Comparison of ENCODE assay signal across 8 cellular contexts in genomic region chr9:128338852-128339614, GRCh38. TPM values are rescaled to one million over a fixed set of nuclear protein-coding genes. Genes with fewer than 3 reads are reported as not detected.
DNase-seq lines count a peak whose midpoint lies in the region; ATAC-seq and TF ChIP-seq lines count a peak whose summit lies in the region.
"Not testable (repeated sequence)": the region's sequence is repeated elsewhere in the genome, so short reads cannot be mapped to it uniquely, and the experiment has no call there.

No MANE protein-coding gene starts in this region.

- peak overlapping the region; percentile 85 to 93 (median 90) for H3K27ac ChIP-seq in transverse colon

- H3K27me3 Mint-ChIP-seq in Caco-2 (ENCODE audit: insufficient read depth, unreplicated experiment); T-helper 2 cell treated with Interferon-gamma antibody and Interleukin-4, amounts not matched to agents 5 μg/mL and 100 μg/mL, for 36 hours (ENCODE audit: low read depth); activated T-helper 17 cell treated with anti-CD3 and anti-CD28 coated beads, Interleukin-2, amount 50 U/mL, for 72 hours; central memory CD8-positive, alpha-beta T cell; immature natural killer cell (ENCODE audit: low read depth in 3 of 3); nephron progenitor cell (ENCODE audit: low read depth, poor library complexity): not testable (repeated sequence)

- in situ Hi-C loops in transverse colon (cut with MboI; ENCODE audit: low pct_ligation_motif_present in 1 of 4, low pct_unique_long_range_greater_than_20kb in 1 of 4, low sequenced_read_pairs in 3 of 4) = not testable (repeated sequence)

- H3K9me3 Mint-ChIP-seq in Caco-2 (ENCODE audit: unreplicated experiment); T-helper 2 cell treated with Interferon-gamma antibody and Interleukin-4, amounts not matched to agents 5 μg/mL and 100 μg/mL, for 36 hours; activated T-helper 17 cell treated with anti-CD3 and anti-CD28 coated beads, Interleukin-2, amount 50 U/mL, for 72 hours; central memory CD8-positive, alpha-beta T cell; immature natural killer cell; nephron progenitor cell: not testable (repeated sequence)

- H3K4me3 Mint-ChIP-seq in Caco-2 (ENCODE audit: unreplicated experiment) = peak overlapping the region; percentile 81
- peak overlapping the region; percentile 86 for H3K4me3 Mint-ChIP-seq in T-helper 2 cell treated with Interferon-gamma antibody and Interleukin-4, amounts not matched to agents 5 μg/mL and 100 μg/mL, for 36 hours
- H3K4me3 Mint-ChIP-seq in activated T-helper 17 cell treated with anti-CD3 and anti-CD28 coated beads, Interleukin-2, amount 50 U/mL, for 72 hours = peak overlapping the region; percentile 73
- H3K4me3 Mint-ChIP-seq in central memory CD8-positive, alpha-beta T cell = peak overlapping the region; percentile 90
- peak overlapping the region; percentile 33 to 94 (median 88) for H3K4me3 Mint-ChIP-seq in immature natural killer cell
- peak overlapping the region; percentile 84 for H3K4me3 Mint-ChIP-seq in nephron progenitor cell

- H3K27ac Mint-ChIP-seq in Caco-2 (ENCODE audit: unreplicated experiment) (peak overlapping the region; percentile 94), nephron progenitor cell (peak overlapping the region; percentile 59)
- peak overlapping the region; percentile 20 for H3K27ac Mint-ChIP-seq in T-helper 2 cell treated with Interferon-gamma antibody and Interleukin-4, amounts not matched to agents 5 μg/mL and 100 μg/mL, for 36 hours
- H3K27ac Mint-ChIP-seq in activated T-helper 17 cell treated with anti-CD3 and anti-CD28 coated beads, Interleukin-2, amount 50 U/mL, for 72 hours; central memory CD8-positive, alpha-beta T cell (ENCODE audit: low read depth); immature natural killer cell: not testable (repeated sequence)

- not testable (repeated sequence) for H3K4me3 ChIP-seq in Caco-2 (ENCODE audit: low read depth, low read length); transverse colon

- H3K4me1 ChIP-seq in Caco-2 = not testable (repeated sequence)
- H3K4me1 ChIP-seq in transverse colon = peaks cover 8 to 18% (median 14%) of the 10 kb centered on the region in 4 donors

- TF ChIP-seq CTCF in Caco-2 (IDR thresholded peaks at IDR 0.05; ENCODE audit: insufficient read depth in 1 of 2, low read depth in 1 of 2, low read length in 1 of 2, severe bottlenecking in 1 of 2, unreplicated experiment in 1 of 2); nephron progenitor cell (IDR thresholded peaks at IDR 0.05); transverse colon (IDR thresholded peaks at IDR 0.05): not testable (repeated sequence)

- not testable (repeated sequence) for TF ChIP-seq POLR2A in transverse colon (IDR thresholded peaks at IDR 0.05)

- not testable (repeated sequence) for H3K4me1 Mint-ChIP-seq in Caco-2 (ENCODE audit: low read depth, unreplicated experiment); T-helper 2 cell treated with Interferon-gamma antibody and Interleukin-4, amounts not matched to agents 5 μg/mL and 100 μg/mL, for 36 hours (ENCODE audit: low read depth); activated T-helper 17 cell treated with anti-CD3 and anti-CD28 coated beads, Interleukin-2, amount 50 U/mL, for 72 hours; central memory CD8-positive, alpha-beta T cell
- H3K4me1 Mint-ChIP-seq in immature natural killer cell (peaks cover 8 to 12% of the 10 kb centered on the region in 2 donors), nephron progenitor cell (peaks cover 17% of the 10 kb centered on the region)

- DNase-seq in Caco-2; T-helper 2 cell treated with Interferon-gamma antibody and Interleukin-4, amounts not matched to agents 5 μg/mL and 100 μg/mL, for 36 hours (ENCODE audit: low spot score); central memory CD8-positive, alpha-beta T cell (ENCODE audit: low spot score in 2 of 2); immature natural killer cell; nephron progenitor cell; transverse colon: not testable (repeated sequence)
- DNase-seq in NCI-H69 (lab: John Stamatoyannopoulos, UW) = peak; percentile 50

- intact Hi-C loops in Caco-2 (cut with micrococcal nuclease; ENCODE audit: unreplicated experiment) = loop anchor here (1.0 kb wide), 1 partner anchor 63 kb away; the partner anchor contains the start of genes GOLGA2 and SWI5
- intact Hi-C loops in transverse colon (cut with DNase I; ENCODE audit: low total_unique reads) = not testable (repeated sequence)

- H3K36me3 ChIP-seq in Caco-2 (ENCODE audit: control insufficient read depth, insufficient read depth, low read length); transverse colon: not testable (repeated sequence)

- 92 to 94% methylated on average over 13 to 15 of the region's 15 CpGs for WGBS in transverse colon (ENCODE audit: low coverage in 1 of 2), 2 donors

- not testable (repeated sequence) for BruUV-seq in Caco-2 (replicated peaks; lab: Mats Ljungman, UMichigan)

- H3K9me3 ChIP-seq in Caco-2, transverse colon: not testable (repeated sequence)

- ATAC-seq in activated T-helper 17 cell treated with anti-CD3 and anti-CD28 coated beads, Interleukin-2, amount 50 U/mL, for 72 hours (replicated peaks); central memory CD8-positive, alpha-beta T cell (replicated peaks; ENCODE audit: extremely low read depth, poor library complexity, severe bottlenecking): not testable (repeated sequence)

- POLR2A ChIA-PET in Caco-2 (lab: Charles Lee) = interaction anchor here (0.6 kb wide), 1 partner anchor 44 kb away, joined by 3 read pairs; no protein-coding TSS in a partner anchor

- TF ChIP-seq EP300 in transverse colon (IDR thresholded peaks at IDR 0.05; ENCODE audit: low read depth) = not testable (repeated sequence)

- CTCF ChIA-PET in Caco-2 (lab: Charles Lee) = interaction anchor here (0.6 kb wide), 1 partner anchor 43 kb away, joined by 3 read pairs; no protein-coding TSS in a partner anchor

- H3K36me3 Mint-ChIP-seq in Caco-2 (ENCODE audit: insufficient read depth, unreplicated experiment) = peaks cover 25% of the 10 kb centered on the region
- not testable (repeated sequence) for H3K36me3 Mint-ChIP-seq in T-helper 2 cell treated with Interferon-gamma antibody and Interleukin-4, amounts not matched to agents 5 μg/mL and 100 μg/mL, for 36 hours (ENCODE audit: low read depth); central memory CD8-positive, alpha-beta T cell (ENCODE audit: insufficient read depth); immature natural killer cell; nephron progenitor cell (ENCODE audit: low read depth)
- peaks cover 13% of the 10 kb centered on the region for H3K36me3 Mint-ChIP-seq in activated T-helper 17 cell treated with anti-CD3 and anti-CD28 coated beads, Interleukin-2, amount 50 U/mL, for 72 hours (ENCODE audit: low read depth)

- H3K27me3 ChIP-seq in Caco-2 (replicated peaks; ENCODE audit: control insufficient read depth, insufficient read depth, low read length); transverse colon: not testable (repeated sequence)

RNA-seq across cellular contexts. Expression of gene SLC27A4, which starts 1.3 kb away (rescaled TPM):
- total RNA-seq in Caco-2 (2022) (21.1 and 22.8 TPM in 2 replicates), transverse colon (10 to 100 TPM; 26.3 to 92.4 (median 44.2) TPM)
- 10 to 100 TPM in 1 of 2 donors, 1 to 10 TPM in 1; 7.7 to 22.3 TPM for total RNA-seq in activated T-helper 17 cell treated with anti-CD3 and anti-CD28 coated beads, Interleukin-2, amount 50 U/mL, for 72 hours
- 10 to 100 TPM in 1 of 3 donors, 1 to 10 TPM in 2; 5.9 to 12.7 (median 7.4) TPM for polyA plus RNA-seq in immature natural killer cell

RNA-seq across cellular contexts. Expression of gene COQ4, which starts 16.4 kb away (rescaled TPM):
- total RNA-seq in Caco-2 (2022) = 48.9 and 49.5 TPM in 2 replicates
- total RNA-seq in activated T-helper 17 cell treated with anti-CD3 and anti-CD28 coated beads, Interleukin-2, amount 50 U/mL, for 72 hours = 10 to 100 TPM; 30.8 to 44.4 TPM
- 10 to 100 TPM; 34.1 to 52.3 (median 44.1) TPM for polyA plus RNA-seq in immature natural killer cell
- total RNA-seq in transverse colon = 100 to 1,000 TPM in 3 of 4 donors, 10 to 100 TPM in 1; 90.8 to 117 (median 109) TPM

RNA-seq across cellular contexts. Expression of gene TRUB2, which starts 16.8 kb away (rescaled TPM):
- total RNA-seq in Caco-2 (2022) (34.1 and 37.4 TPM in 2 replicates), transverse colon (10 to 100 TPM in 3 of 4 donors, 1 to 10 TPM in 1; 6.0 to 47.0 (median 12.5) TPM)
- 10 to 100 TPM; 22.6 to 35.2 TPM for total RNA-seq in activated T-helper 17 cell treated with anti-CD3 and anti-CD28 coated beads, Interleukin-2, amount 50 U/mL, for 72 hours
- polyA plus RNA-seq in immature natural killer cell = 10 to 100 TPM; 19.9 to 32.0 (median 25.7) TPM

RNA-seq across cellular contexts. Expression of gene URM1, which starts 32.1 kb away (rescaled TPM):
- 55.9 and 62.7 TPM in 2 replicates for total RNA-seq in Caco-2 (2022)
- 10 to 100 TPM; 41.4 to 83.5 TPM for total RNA-seq in activated T-helper 17 cell treated with anti-CD3 and anti-CD28 coated beads, Interleukin-2, amount 50 U/mL, for 72 hours
- 10 to 100 TPM; 52.6 to 70.1 (median 61.5) TPM for polyA plus RNA-seq in immature natural killer cell
- 10 to 100 TPM; 24.7 to 37.5 (median 27.9) TPM for total RNA-seq in transverse colon
